ENCODE assay signal across 6 cellular contexts in the genomic region with DNA sequence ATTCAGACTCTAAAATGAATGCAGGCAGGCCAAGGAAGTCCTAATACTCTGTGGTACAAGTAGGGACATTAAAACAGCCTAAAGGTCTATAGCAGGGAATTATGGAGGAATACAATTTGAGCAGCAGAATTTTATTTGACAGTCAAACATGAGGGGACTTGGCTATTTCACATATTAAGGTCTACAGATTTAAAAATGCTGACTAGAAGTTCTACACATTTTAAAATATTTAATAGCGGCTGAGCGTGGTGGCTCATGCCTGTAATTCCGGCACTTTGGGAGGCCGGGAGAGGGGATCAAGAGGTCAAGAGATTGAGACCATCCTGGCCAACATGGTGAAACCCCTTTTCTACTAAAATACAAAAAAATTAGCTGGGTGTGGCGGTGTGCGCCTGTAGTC.
"Had no signal": no experiment of that assay in that cellular context is flagged by ENCODE, and none has a peak within 500 bp of the region (broad histone marks: within the 10 kb centered on the region; RNA-seq: fewer than 3 reads in every experiment).

No MANE protein-coding gene starts in this region.

- FAIRE-seq: GM12878, GM12891, GM12892, GM18507 had no signal

- DNase-seq: GDM1, GF-D8 had no signal

- ATAC-seq: GM12878 had no signal

- H3K4me3 ChIP-seq: GM12878 had no signal
